ENCODE assay signal across 21 cellular contexts in the genomic region with DNA sequence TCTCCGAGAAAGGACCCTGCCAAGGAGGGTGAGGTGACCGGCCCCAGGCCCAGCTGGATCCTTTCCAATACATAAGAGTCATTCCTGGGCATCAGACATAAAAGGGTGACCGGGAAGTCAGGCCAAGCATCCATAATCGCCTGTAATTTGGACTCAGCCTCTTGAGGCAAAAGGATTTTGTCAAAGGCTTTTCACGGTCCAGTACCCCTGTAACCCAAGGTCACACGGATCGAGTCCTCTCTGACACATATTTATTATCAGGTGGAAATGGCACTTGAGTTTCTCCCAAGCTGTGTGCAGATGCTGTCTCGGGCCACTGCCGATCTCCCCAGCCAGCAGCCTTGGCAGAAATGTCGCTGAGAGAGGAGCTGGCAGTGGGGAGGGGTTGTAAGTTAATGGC.
"Had no signal": no experiment of that assay in that cellular context is flagged by ENCODE, and none has a peak within 500 bp of the region (broad histone marks: within the 10 kb centered on the region; RNA-seq: fewer than 3 reads in every experiment).

No MANE protein-coding gene starts in this region.

- H3K27ac ChIP-seq: adrenal gland, cardiac muscle cell, dorsolateral prefrontal cortex, gastrocnemius medialis, heart right ventricle, left lung, neutrophil, transverse colon had no signal

- DNase-seq: activated CD4-positive, alpha-beta T cell treated with anti-CD3 and anti-CD28 coated beads, Interleukin-2, amount 50 U/mL, for 4 hours; activated CD4-positive, CD25-positive, alpha-beta regulatory T cell treated with anti-CD3 and anti-CD28 coated beads, Interleukin-2, amount 50 U/mL, for 72 hours; activated naive CD4-positive, alpha-beta T cell treated with anti-CD3 and anti-CD28 coated beads, Interleukin-2, amount 50 U/mL, for 16 hours; activated T-cell treated with anti-CD3 and anti-CD28 coated beads, Interleukin-2, amount 50 U/mL, for 1 hour; adrenal gland; dorsolateral prefrontal cortex; erythroblast; gastrocnemius medialis; heart right ventricle; left lung; mammary epithelial cell; naive B cell; stimulated activated CD4-positive, alpha-beta T cell treated with anti-CD3 and anti-CD28 coated beads, Interleukin-15, amount 100 ng/mL, for 24 hours; stimulated activated CD4-positive, alpha-beta T cell treated with anti-CD3 and anti-CD28 coated beads, Interleukin-4, amount 100 ng/mL, for 1 hour; stimulated activated naive CD4-positive, alpha-beta T cell; substantia nigra; T-helper 9 cell; transverse colon had no signal

- H3K4me3 ChIP-seq: adrenal gland, cardiac muscle cell, dorsolateral prefrontal cortex, gastrocnemius medialis, heart right ventricle, left lung, transverse colon had no signal

- H3K36me3 Mint-ChIP-seq: naive B cell had no signal

- ATAC-seq: gastrocnemius medialis, heart right ventricle, left lung had no signal

- H3K4me1 ChIP-seq: adrenal gland, gastrocnemius medialis, left lung had no signal

- H3K27me3 ChIP-seq: adrenal gland, cardiac muscle cell, neutrophil had no signal

- H3K36me3 ChIP-seq: adrenal gland, cardiac muscle cell, gastrocnemius medialis, heart right ventricle, left lung, neutrophil, transverse colon had no signal

- H3K9me3 ChIP-seq: adrenal gland, gastrocnemius medialis, left lung, neutrophil, transverse colon had no signal

- H3K27ac Mint-ChIP-seq: activated T-helper 2 cell treated with anti-CD3 and anti-CD28 coated beads, Interferon-gamma antibody, Interleukin-2, Interleukin-4, amounts not matched to agents 10 μg/mL and 5 μg/mL and 100 μg/mL, durations not matched to agents 14 hours and 24 hours and 36 hours had no signal
